8 cellular contexts compared by ENCODE assay signal in genomic region chr1:92961131-92961895, GRCh38. TPM values are rescaled to one million over a fixed set of nuclear protein-coding genes. Genes with fewer than 3 reads are reported as not detected.
DNase-seq lines count a peak whose midpoint lies in the region; ATAC-seq and TF ChIP-seq lines count a peak whose summit lies in the region.

Gene DIPK1A, minus strand, starts transcription at chr1:92961462. Its CDS starts 33 bp downstream, at chr1:92961429.

- H3K79me2 ChIP-seq in ACC112 (ENCODE audit: control insufficient read depth, insufficient read depth, low read length, unreplicated experiment): peaks cover 8% of the 10 kb centered on the region

- TF ChIP-seq POLR2A in GM18526 (IDR thresholded peaks at IDR 0.05; ENCODE audit: extremely low read depth, insufficient read length): peak; percentile 76
- TF ChIP-seq POLR2A in lower leg skin (IDR thresholded peaks at IDR 0.05): peak in 1 of 2 donors; percentile 27

- peak within 1 kb of the TSS; percentile 97 for H2AFZ ChIP-seq in ACC112 (ENCODE audit: low read length, unreplicated experiment)

- peaks cover 31% of the 10 kb centered on the region for H3K4me1 Mint-ChIP-seq in activated CD4-positive, alpha-beta T cell treated with anti-CD3 and anti-CD28 coated beads, Interleukin-2, amount 10 ng/mL, durations not matched to agents 7 days and 5 days
- H3K4me1 Mint-ChIP-seq in dendritic cell treated with granulocyte-macrophage colony-stimulating factor and Interleukin-4, amounts not matched to agents 40 ng/mL and 50 ng/mL, for 4 days (ENCODE audit: low read depth): peaks cover 33% of the 10 kb centered on the region

- H3K4me3 Mint-ChIP-seq in activated CD4-positive, alpha-beta T cell treated with anti-CD3 and anti-CD28 coated beads, Interleukin-2, amount 10 ng/mL, durations not matched to agents 7 days and 5 days: peak within 1 kb of the TSS; percentile 82
- peak within 1 kb of the TSS; percentile 86 for H3K4me3 Mint-ChIP-seq in dendritic cell treated with granulocyte-macrophage colony-stimulating factor and Interleukin-4, amounts not matched to agents 40 ng/mL and 50 ng/mL, for 4 days

- H3K27me3 Mint-ChIP-seq in activated CD4-positive, alpha-beta T cell treated with anti-CD3 and anti-CD28 coated beads, Interleukin-2, amount 10 ng/mL, durations not matched to agents 7 days and 5 days: no peaks in the 10 kb centered on the region
- no peaks in the 10 kb centered on the region for H3K27me3 Mint-ChIP-seq in dendritic cell treated with granulocyte-macrophage colony-stimulating factor and Interleukin-4, amounts not matched to agents 40 ng/mL and 50 ng/mL, for 4 days

- CTCF ChIA-PET in activated CD4-positive, alpha-beta T cell treated with anti-CD3 and anti-CD28 coated beads, Interleukin-2, amount 10 ng/mL, durations not matched to agents 7 days and 5 days (lab: Charles Lee): interaction anchor here (0.6 to 6.7 kb wide), 28 partner anchors 12 to 476 kb away, joined by 3 to 47 read pairs (median 5); partner anchors contain the start of gene RPL5

- peak within 1 kb of the TSS; percentile 99 for H3K27ac Mint-ChIP-seq in activated CD4-positive, alpha-beta T cell treated with anti-CD3 and anti-CD28 coated beads, Interleukin-2, amount 10 ng/mL, durations not matched to agents 7 days and 5 days
- H3K27ac Mint-ChIP-seq in dendritic cell treated with granulocyte-macrophage colony-stimulating factor and Interleukin-4, amounts not matched to agents 40 ng/mL and 50 ng/mL, for 4 days: no peak within 1 kb of the TSS

- POLR2A ChIA-PET in activated CD4-positive, alpha-beta T cell treated with anti-CD3 and anti-CD28 coated beads, Interleukin-2, amount 10 ng/mL, durations not matched to agents 7 days and 5 days (lab: Charles Lee): interaction anchor here (0.6 to 1.0 kb wide), 3 partner anchors 14 to 96 kb away, joined by 3 to 5 read pairs (median 4); no protein-coding TSS in a partner anchor

- no peak for TF ChIP-seq CTCF in lower leg skin (IDR thresholded peaks at IDR 0.05)

- ATAC-seq in HG03066 (IDR thresholded peaks at IDR 0.05; ENCODE audit: low read depth, unreplicated experiment): peak; percentile 35

- 0% methylated on average over 13 to 19 of the region's 103 CpGs for WGBS in lower leg skin, 2 donors

- no peaks in the 10 kb centered on the region for H3K9me3 Mint-ChIP-seq in activated CD4-positive, alpha-beta T cell treated with anti-CD3 and anti-CD28 coated beads, Interleukin-2, amount 10 ng/mL, durations not matched to agents 7 days and 5 days
- H3K9me3 Mint-ChIP-seq in dendritic cell treated with granulocyte-macrophage colony-stimulating factor and Interleukin-4, amounts not matched to agents 40 ng/mL and 50 ng/mL, for 4 days: no peaks in the 10 kb centered on the region

- H3K4me3 ChIP-seq in ACC112 (ENCODE audit: low read depth, low read length): peak within 1 kb of the TSS; percentile 97
- peak within 1 kb of the TSS; percentile 80 for H3K4me3 ChIP-seq in lower leg skin (ENCODE audit: low read depth, poor library complexity, severe bottlenecking)

- peaks cover 18% of the 10 kb centered on the region for H3K36me3 Mint-ChIP-seq in activated CD4-positive, alpha-beta T cell treated with anti-CD3 and anti-CD28 coated beads, Interleukin-2, amount 10 ng/mL, durations not matched to agents 7 days and 5 days (ENCODE audit: low read depth)
- H3K36me3 Mint-ChIP-seq in dendritic cell treated with granulocyte-macrophage colony-stimulating factor and Interleukin-4, amounts not matched to agents 40 ng/mL and 50 ng/mL, for 4 days (ENCODE audit: low read depth): peaks cover 13% of the 10 kb centered on the region

- no peaks in the 10 kb centered on the region for H3K36me3 ChIP-seq in ACC112 (ENCODE audit: insufficient read depth, low read length)

- H3K4me1 ChIP-seq in ACC112 (ENCODE audit: control insufficient read depth, insufficient read depth, low read length, unreplicated experiment): peaks cover 6% of the 10 kb centered on the region

- peak within 1 kb of the TSS; percentile 72 for H3K27ac ChIP-seq in ACC112 (ENCODE audit: low read depth, low read length)

- DNase-seq in NCI-H446 treated with DMSO at 0.1 percent for 48 hours (lab: John Stamatoyannopoulos, UW) (peak; percentile 78), lower leg skin (ENCODE audit: low spot score in 2 of 2) (peak; percentile 64 to 94)
- peak; percentile 80 for DNase-seq in activated CD4-positive, alpha-beta T cell treated with anti-CD3 and anti-CD28 coated beads, Interleukin-2, amount 10 ng/mL, durations not matched to agents 7 days and 5 days
- peak; percentile 56 to 61 for DNase-seq in stimulated activated CD4-positive, alpha-beta T cell treated with anti-CD3 and anti-CD28 coated beads, Interleukin-4, amount 100 ng/mL, for 48 hours (ENCODE audit: low read depth in 2 of 2)

- H3K27me3 ChIP-seq in ACC112 (ENCODE audit: insufficient read depth, low read length): peaks cover 6% of the 10 kb centered on the region

- intact Hi-C loops in dendritic cell treated with granulocyte-macrophage colony-stimulating factor and Interleukin-4, amounts not matched to agents 40 ng/mL and 50 ng/mL, for 4 days (cut with micrococcal nuclease): loop anchor here (2.0 kb wide), 1 partner anchor 33 kb away; no protein-coding TSS in a partner anchor
- intact Hi-C loops in lower leg skin (cut with DNase I; ENCODE audit: low total_unique reads): loop anchor here (10.0 kb wide), 1 partner anchor 97 kb away; no protein-coding TSS in a partner anchor

RNA-seq across cellular contexts. Expression of gene DIPK1A, which starts in this region (rescaled TPM):
- total RNA-seq in activated CD4-positive, alpha-beta T cell treated with anti-CD3 and anti-CD28 coated beads, Interleukin-2, amount 10 ng/mL, durations not matched to agents 7 days and 5 days: 10 to 100 TPM; 17.7 to 19.1 TPM
- total RNA-seq in lower leg skin: 1 to 10 TPM; 3.8 to 7.6 (median 6.7) TPM

Comparison
In these comparisons a context has a peak if more than half of its experiments do, and no peak if none do; other contexts are left out.
1. Peak in every context shown above with its lines: DNase-seq, ATAC-seq, H3K4me3 ChIP-seq and H3K27ac ChIP-seq.